Comparison of ENCODE assay signal across 23 cellular contexts in the genomic region with DNA sequence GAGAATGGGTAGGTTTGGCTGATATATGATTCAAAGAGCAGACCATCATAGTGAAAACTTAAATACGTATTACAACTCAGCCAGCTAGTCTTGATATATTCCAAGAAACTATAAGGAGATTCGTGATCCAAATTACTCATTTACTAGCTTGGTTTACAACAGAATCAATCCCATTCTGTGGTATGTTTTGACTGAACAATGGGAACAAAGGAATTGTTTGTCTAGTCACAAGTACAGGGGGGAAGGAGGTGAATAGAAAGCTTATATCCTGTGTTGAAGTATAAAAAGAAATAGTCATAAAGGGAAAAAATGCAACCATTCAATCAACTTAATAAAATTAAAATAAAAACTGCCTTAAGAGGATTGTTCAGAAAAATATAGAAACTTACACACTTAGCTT. TPM values are rescaled to one million over a fixed set of nuclear protein-coding genes. Genes with fewer than 3 reads are reported as not detected.
"Had no signal": no experiment of that assay in that cellular context is flagged by ENCODE, and none has a peak within 500 bp of the region (broad histone marks: within the 10 kb centered on the region; RNA-seq: fewer than 3 reads in every experiment).

No MANE protein-coding gene starts in this region.

- H3K4me3 Mint-ChIP-seq: activated B cell treated with CpG ODN at 0.5 μM for 24 hours; activated CD4-positive, alpha-beta memory T cell treated with anti-CD3 and anti-CD28 coated beads, Interleukin-2, amount 10 ng/mL, durations not matched to agents 7 days and 5 days; activated CD8-positive, alpha-beta memory T cell treated with anti-CD3 and anti-CD28 coated beads, Interleukin-2, amount 10 ng/mL, durations not matched to agents 7 days and 5 days; activated naive CD4-positive, alpha-beta T cell treated with anti-CD3 and anti-CD28 coated beads for 36 hours; activated naive CD8-positive, alpha-beta T cell treated with anti-CD3 and anti-CD28 coated beads, Interleukin-2, amount 50 U/mL, for 24 hours; central memory CD8-positive, alpha-beta T cell; mesothelial cell of epicardium; natural killer cell treated with Interleukin-12 subunit alpha and Interleukin-12 subunit beta and Interleukin-15 and Interleukin-18, amount 100 ng/mL, for 72 hours; stimulated activated naive CD8-positive, alpha-beta T cell treated with anti-CD3 and anti-CD28 coated beads, Interleukin-15, Interleukin-2, amounts not matched to agents 100 ng/mL and 50 ng/mL, for 24 hours had no signal

- H3K27ac Mint-ChIP-seq: activated B cell treated with CpG ODN at 0.5 μM for 24 hours; activated CD4-positive, alpha-beta memory T cell treated with anti-CD3 and anti-CD28 coated beads, Interleukin-2, amount 10 ng/mL, durations not matched to agents 7 days and 5 days; activated CD8-positive, alpha-beta memory T cell treated with anti-CD3 and anti-CD28 coated beads, Interleukin-2, amount 10 ng/mL, durations not matched to agents 7 days and 5 days; activated naive CD4-positive, alpha-beta T cell treated with anti-CD3 and anti-CD28 coated beads for 36 hours; activated naive CD8-positive, alpha-beta T cell treated with anti-CD3 and anti-CD28 coated beads, Interleukin-2, amount 50 U/mL, for 24 hours; activated T-helper 2 cell treated with anti-CD3 and anti-CD28 coated beads, Interferon-gamma antibody, Interleukin-2, Interleukin-4, amounts not matched to agents 10 μg/mL and 5 μg/mL and 100 μg/mL, durations not matched to agents 14 hours and 24 hours and 36 hours; mesothelial cell of epicardium; natural killer cell treated with Interleukin-12 subunit alpha and Interleukin-12 subunit beta and Interleukin-15 and Interleukin-18, amount 100 ng/mL, for 72 hours; stimulated activated naive CD8-positive, alpha-beta T cell treated with anti-CD3 and anti-CD28 coated beads, Interleukin-15, Interleukin-2, amounts not matched to agents 100 ng/mL and 50 ng/mL, for 24 hours had no signal

- H3K4me3 ChIP-seq: coronary artery, esophagus squamous epithelium, hepatocyte, lower lobe of right lung, right atrium auricular region, tibial nerve had no signal

- DNase-seq: activated B cell treated with CpG ODN at 0.5 μM for 24 hours; activated CD4-positive, alpha-beta memory T cell treated with anti-CD3 and anti-CD28 coated beads, Interleukin-2, amount 10 ng/mL, durations not matched to agents 7 days and 5 days; activated CD4-positive, alpha-beta T cell treated with anti-CD3 and anti-CD28 coated beads for 48 hours; activated CD8-positive, alpha-beta memory T cell treated with anti-CD3 and anti-CD28 coated beads, Interleukin-2, amount 10 ng/mL, durations not matched to agents 7 days and 5 days; activated naive CD4-positive, alpha-beta T cell treated with anti-CD3 and anti-CD28 coated beads for 36 hours; activated naive CD8-positive, alpha-beta T cell treated with anti-CD3 and anti-CD28 coated beads, Interleukin-2, amount 50 U/mL, for 24 hours; anterior cingulate cortex; esophagus squamous epithelium; lower lobe of right lung; stimulated activated CD4-positive, alpha-beta T cell treated with anti-CD3 and anti-CD28 coated beads, Interleukin-2, amount 100 ng/mL, for 48 hours; T-helper 1 cell; T-helper 9 cell had no signal

- ATAC-seq: activated CD8-positive, alpha-beta memory T cell treated with anti-CD3 and anti-CD28 coated beads, Interleukin-2, amount 10 ng/mL, durations not matched to agents 7 days and 5 days; activated naive CD8-positive, alpha-beta T cell treated with anti-CD3 and anti-CD28 coated beads, Interleukin-2, amount 50 U/mL, for 24 hours; lower lobe of right lung; natural killer cell treated with Interleukin-12 subunit alpha and Interleukin-12 subunit beta and Interleukin-15 and Interleukin-18, amount 100 ng/mL, for 72 hours had no signal

- H3K4me1 ChIP-seq: esophagus squamous epithelium, parathyroid adenoma had no signal

- H3K27me3 ChIP-seq: esophagus squamous epithelium, hepatocyte, right atrium auricular region, tibial nerve had no signal

- H3K36me3 ChIP-seq: esophagus squamous epithelium, lower lobe of right lung, tibial nerve had no signal

- H3K4me1 Mint-ChIP-seq: activated B cell treated with CpG ODN at 0.5 μM for 24 hours; activated naive CD8-positive, alpha-beta T cell treated with anti-CD3 and anti-CD28 coated beads, Interleukin-2, amount 50 U/mL, for 24 hours; central memory CD8-positive, alpha-beta T cell had no signal

- H3K36me3 Mint-ChIP-seq: activated CD8-positive, alpha-beta memory T cell treated with anti-CD3 and anti-CD28 coated beads, Interleukin-2, amount 10 ng/mL, durations not matched to agents 7 days and 5 days; mesothelial cell of epicardium; natural killer cell treated with Interleukin-12 subunit alpha and Interleukin-12 subunit beta and Interleukin-15 and Interleukin-18, amount 100 ng/mL, for 72 hours had no signal

- H3K9me3 Mint-ChIP-seq: activated B cell treated with CpG ODN at 0.5 μM for 24 hours; activated CD4-positive, alpha-beta memory T cell treated with anti-CD3 and anti-CD28 coated beads, Interleukin-2, amount 10 ng/mL, durations not matched to agents 7 days and 5 days; activated naive CD4-positive, alpha-beta T cell treated with anti-CD3 and anti-CD28 coated beads for 36 hours; activated naive CD8-positive, alpha-beta T cell treated with anti-CD3 and anti-CD28 coated beads, Interleukin-2, amount 50 U/mL, for 24 hours; activated T-helper 2 cell treated with anti-CD3 and anti-CD28 coated beads, Interferon-gamma antibody, Interleukin-2, Interleukin-4, amounts not matched to agents 10 μg/mL and 5 μg/mL and 100 μg/mL, durations not matched to agents 14 hours and 24 hours and 36 hours; central memory CD8-positive, alpha-beta T cell; mesothelial cell of epicardium; stimulated activated naive CD8-positive, alpha-beta T cell treated with anti-CD3 and anti-CD28 coated beads, Interleukin-15, Interleukin-2, amounts not matched to agents 100 ng/mL and 50 ng/mL, for 24 hours had no signal

- H3K27me3 Mint-ChIP-seq: stimulated activated naive CD8-positive, alpha-beta T cell treated with anti-CD3 and anti-CD28 coated beads, Interleukin-15, Interleukin-2, amounts not matched to agents 100 ng/mL and 50 ng/mL, for 24 hours had no signal

- H3K27ac ChIP-seq: coronary artery, esophagus squamous epithelium, hepatocyte, lower lobe of right lung, parathyroid adenoma, right atrium auricular region, tibial nerve had no signal

- H3K9me3 ChIP-seq: esophagus squamous epithelium, lower lobe of right lung, right atrium auricular region, tibial nerve had no signal

- FAIRE-seq: urothelium cell line had no signal

RNA-seq across cellular contexts. Expression of a gene that starts 17.0 kb away (rescaled TPM):
- total RNA-seq: activated B cell treated with CpG ODN at 0.5 μM for 24 hours; activated CD4-positive, alpha-beta memory T cell treated with anti-CD3 and anti-CD28 coated beads, Interleukin-2, amount 10 ng/mL, durations not matched to agents 7 days and 5 days; activated CD8-positive, alpha-beta memory T cell treated with anti-CD3 and anti-CD28 coated beads, Interleukin-2, amount 10 ng/mL, durations not matched to agents 7 days and 5 days; activated naive CD4-positive, alpha-beta T cell treated with anti-CD3 and anti-CD28 coated beads for 36 hours; activated T-helper 2 cell treated with anti-CD3 and anti-CD28 coated beads, Interferon-gamma antibody, Interleukin-2, Interleukin-4, amounts not matched to agents 10 μg/mL and 5 μg/mL and 100 μg/mL, durations not matched to agents 14 hours and 24 hours and 36 hours; lower lobe of right lung; natural killer cell treated with Interleukin-12 subunit alpha and Interleukin-12 subunit beta and Interleukin-15 and Interleukin-18, amount 100 ng/mL, for 72 hours; tibial nerve had no signal
- polyA plus RNA-seq: hepatocyte had no signal
